In the genomic region with DNA sequence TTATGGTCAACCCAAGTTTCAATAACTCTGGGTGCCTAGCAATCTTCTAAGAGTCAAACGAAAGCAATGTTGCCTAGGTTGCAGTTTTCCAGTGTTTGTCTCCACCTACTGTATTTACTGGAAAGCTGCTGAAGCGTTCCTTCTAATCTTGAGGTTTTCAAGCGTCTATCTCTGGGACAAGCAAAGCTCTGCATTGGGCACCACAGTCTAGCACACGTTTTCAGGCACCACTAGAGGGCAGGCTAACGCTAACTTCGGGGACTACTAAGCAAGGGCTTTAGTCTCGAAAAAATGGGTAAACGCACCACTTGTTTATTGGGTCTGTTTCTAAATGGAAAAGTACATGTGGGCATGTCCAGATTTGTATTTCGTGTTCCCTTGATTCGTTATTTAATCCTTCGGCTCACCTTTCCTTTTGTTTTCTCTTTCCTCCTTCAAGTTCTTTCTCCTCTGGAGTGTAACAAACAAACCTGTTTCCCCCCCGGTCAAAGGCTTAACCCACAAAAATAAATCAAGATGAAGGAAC, we compare ENCODE assay signal across 8 cellular contexts.
DNase-seq lines count a peak whose midpoint lies in the region; ATAC-seq and TF ChIP-seq lines count a peak whose summit lies in the region.
"Not testable (repeated sequence)": the region's sequence is repeated elsewhere in the genome, so short reads cannot be mapped to it uniquely, and the experiment has no call there.

No MANE protein-coding gene starts in this region.

- not testable (repeated sequence) for H3K4me3 ChIP-seq in LNCaP clone FGC (ENCODE audit: low read depth, low read length)

- CTCF ChIA-PET in activated B cell treated with CpG ODN at 0.5 μM for 24 hours (lab: Charles Lee); activated naive CD4-positive, alpha-beta T cell treated with anti-CD3 and anti-CD28 coated beads, Interleukin-2, amount 10 ng/mL, durations not matched to agents 7 days and 5 days (lab: Charles Lee): not testable (repeated sequence)

- peak; percentile 90 for ATAC-seq in GM18907 (IDR thresholded peaks at IDR 0.05; ENCODE audit: unreplicated experiment)
- peak; percentile 94 for ATAC-seq in HG02884 (IDR thresholded peaks at IDR 0.05; ENCODE audit: unreplicated experiment)
- ATAC-seq in activated B cell treated with CpG ODN at 0.5 μM for 24 hours (ENCODE audit: low read depth): peak; percentile 42
- peak; percentile 76 for ATAC-seq in left colon

- H3K27me3 Mint-ChIP-seq in activated B cell treated with CpG ODN at 0.5 μM for 24 hours; activated naive CD4-positive, alpha-beta T cell treated with anti-CD3 and anti-CD28 coated beads, Interleukin-2, amount 10 ng/mL, durations not matched to agents 7 days and 5 days: not testable (repeated sequence)

- H3K27ac Mint-ChIP-seq in activated B cell treated with CpG ODN at 0.5 μM for 24 hours; activated naive CD4-positive, alpha-beta T cell treated with anti-CD3 and anti-CD28 coated beads, Interleukin-2, amount 10 ng/mL, durations not matched to agents 7 days and 5 days: not testable (repeated sequence)

- not testable (repeated sequence) for H3K36me3 Mint-ChIP-seq in activated B cell treated with CpG ODN at 0.5 μM for 24 hours (ENCODE audit: low read depth); activated naive CD4-positive, alpha-beta T cell treated with anti-CD3 and anti-CD28 coated beads, Interleukin-2, amount 10 ng/mL, durations not matched to agents 7 days and 5 days

- POLR2A ChIA-PET in activated B cell treated with CpG ODN at 0.5 μM for 24 hours (lab: Charles Lee): not testable (repeated sequence)

- peak; percentile 18 for DNase-seq in A172 (ENCODE audit: low spot score)
- peak; percentile 64 for DNase-seq in LNCaP clone FGC (ENCODE audit: low read depth)
- DNase-seq in activated B cell treated with CpG ODN at 0.5 μM for 24 hours: not testable (repeated sequence)
- DNase-seq in activated naive CD4-positive, alpha-beta T cell treated with anti-CD3 and anti-CD28 coated beads, Interleukin-2, amount 10 ng/mL, durations not matched to agents 7 days and 5 days: peak; percentile 68
- DNase-seq in left colon: peak in 1 of 2 donors; percentile 55
- peak; percentile 30 to 33 for DNase-seq in stimulated activated CD4-positive, alpha-beta T cell treated with anti-CD3 and anti-CD28 coated beads, Interleukin-2, amount 100 ng/mL, for 48 hours

- H3K9me3 Mint-ChIP-seq in activated B cell treated with CpG ODN at 0.5 μM for 24 hours: peaks cover 12% of the 10 kb centered on the region
- H3K9me3 Mint-ChIP-seq in activated naive CD4-positive, alpha-beta T cell treated with anti-CD3 and anti-CD28 coated beads, Interleukin-2, amount 10 ng/mL, durations not matched to agents 7 days and 5 days: not testable (repeated sequence)

- TF ChIP-seq CTCF in LNCaP clone FGC (IDR thresholded peaks at IDR 0.05; ENCODE audit: control insufficient read depth, extremely low read depth, insufficient read depth): peak; percentile 68
- not testable (repeated sequence) for TF ChIP-seq CTCF in activated B cell treated with CpG ODN at 0.5 μM for 24 hours (IDR thresholded peaks at IDR 0.05)

- H3K4me1 Mint-ChIP-seq in activated B cell treated with CpG ODN at 0.5 μM for 24 hours; activated naive CD4-positive, alpha-beta T cell treated with anti-CD3 and anti-CD28 coated beads, Interleukin-2, amount 10 ng/mL, durations not matched to agents 7 days and 5 days: not testable (repeated sequence)

- not testable (repeated sequence) for H3K4me3 Mint-ChIP-seq in activated B cell treated with CpG ODN at 0.5 μM for 24 hours; activated naive CD4-positive, alpha-beta T cell treated with anti-CD3 and anti-CD28 coated beads, Interleukin-2, amount 10 ng/mL, durations not matched to agents 7 days and 5 days

- intact Hi-C loops in activated B cell treated with CpG ODN at 0.5 μM for 24 hours (cut with micrococcal nuclease); left colon (cut with DNase I, micrococcal nuclease): not testable (repeated sequence)

Comparison
In these comparisons a context has a peak if more than half of its experiments do, and no peak if none do; other contexts are left out.
1. ATAC-seq: peak in every context shown above with its lines; median percentile 94 in HG02884; 90 in GM18907; 76 in left colon; 42 in activated B cell treated with CpG ODN at 0.5 μM for 24 hours.